Comparison of ENCODE assay signal across 8 cellular contexts in genomic region chr12:91326043-91327027, GRCh38.
DNase-seq lines count a peak whose midpoint lies in the region; ATAC-seq and TF ChIP-seq lines count a peak whose summit lies in the region.

No MANE protein-coding gene starts in this region.

- H3K79me2 ChIP-seq in SK-N-SH (ENCODE audit: insufficient read depth), result no peaks in the 10 kb centered on the region

- H3K27me3 ChIP-seq in BJ (ENCODE audit: control insufficient read depth, insufficient read depth, low read length) (no peaks in the 10 kb centered on the region), HL-60 (ENCODE audit: insufficient read depth, poor library complexity, severe bottlenecking) (no peaks in the 10 kb centered on the region), SK-N-SH (ENCODE audit: insufficient read depth) (no peaks in the 10 kb centered on the region)

- CTCF ChIA-PET in BJ (lab: Yijun Ruan, JAX) (interaction anchor here (1.0 to 1.9 kb wide), 10 partner anchors 10 to 218 kb away, joined by 3 to 10 read pairs (median 4); no protein-coding TSS in a partner anchor), SK-N-SH (lab: Yijun Ruan, JAX) (interaction anchor here (0.5 to 7.6 kb wide), 42 partner anchors 10 to 365 kb away, joined by 3 to 95 read pairs (median 4); no protein-coding TSS in a partner anchor)

- no peaks in the 10 kb centered on the region for H4K20me1 ChIP-seq in SK-N-SH (ENCODE audit: insufficient read depth)

- TF ChIP-seq RAD21 in SK-N-SH (IDR thresholded peaks at IDR 0.05; ENCODE audit: low read length), result peak; percentile 80

- H3K9ac ChIP-seq in SK-N-SH, result no peak overlapping the region

- H3K36me3 ChIP-seq in BJ (ENCODE audit: control insufficient read depth, insufficient read depth, low read length), result no peaks in the 10 kb centered on the region
- no peaks in the 10 kb centered on the region for H3K36me3 ChIP-seq in SK-N-SH (replicated peaks in 1 of 2; ENCODE audit: control insufficient read depth in 1 of 2, insufficient read depth in 2 of 2, low read length in 1 of 2)

- H3K4me2 ChIP-seq in SK-N-SH, result peak overlapping the region; percentile 20; the same call in 1 of the 2 replicates

- no peaks in the 10 kb centered on the region; a peak in 1 of 4 replicates for H3K4me1 ChIP-seq in SK-N-SH (ENCODE audit: control insufficient read depth in 1 of 2, insufficient read depth in 2 of 2, low read depth in 1 of 2, low read length in 1 of 2)

- no peaks in the 10 kb centered on the region for H3K9me3 ChIP-seq in SK-N-SH

- peaks cover 18% of the 10 kb centered on the region for H3F3A ChIP-seq in SK-N-SH (replicated peaks; ENCODE audit: insufficient read depth)

- DNase-seq in BJ (ENCODE audit: low read depth) (no peak), HL-60 (ENCODE audit: low read depth in 1 of 2, low spot score in 1 of 2) (peak in 1 of 2 experiments; percentile 27), SK-N-SH (peak; percentile 26), left kidney (ENCODE audit: low read depth, low spot score) (peak; percentile 81)
- peak; percentile 1 for DNase-seq in central memory CD4-positive, alpha-beta T cell
- peak in 2 of 3 donors; percentile 12 to 19 for DNase-seq in stimulated activated CD4-positive, alpha-beta T cell treated with anti-CD3 and anti-CD28 coated beads, TNF-alpha, amount 100 ng/mL, for 48 hours (ENCODE audit: low read depth in 3 of 3)

- 19% methylated on average over 2 of the region's 2 CpGs for WGBS in SK-N-SH (ENCODE audit: low lambda C conversion rate)

- no peak overlapping the region for H3K4me3 ChIP-seq in BJ (ENCODE audit: low read depth, low read length)
- H3K4me3 ChIP-seq in HL-60 (replicated peaks; ENCODE audit: insufficient read depth, low read length), result no peak overlapping the region
- H3K4me3 ChIP-seq in SK-N-SH (ENCODE audit: low read depth in 2 of 2, low read length in 1 of 2), result peak overlapping the region in 1 of 2 experiments; percentile 45; a peak in 1 of 4 replicates

- no peak overlapping the region for H2AFZ ChIP-seq in SK-N-SH (ENCODE audit: low read depth)

- peak; percentile 71 to 76; a peak in 3 of 4 replicates for TF ChIP-seq EP300 in SK-N-SH (IDR thresholded peaks at IDR 0.05; ENCODE audit: borderline replicate concordance in 1 of 2, low read depth in 1 of 2, low read length in 1 of 2)

- H3K27ac ChIP-seq in HL-60 (replicated peaks), result no peak overlapping the region
- peak overlapping the region; percentile 70 to 91; a peak in 3 of 4 replicates for H3K27ac ChIP-seq in SK-N-SH (ENCODE audit: low read depth in 2 of 2, low read length in 1 of 2)

- TF ChIP-seq CTCF in BJ (IDR thresholded peaks at IDR 0.05; ENCODE audit: insufficient read depth, low read depth, low read length) (peak; percentile 73), HL-60 (IDR thresholded peaks at IDR 0.05; ENCODE audit: insufficient read depth, low read length) (peak; percentile 66), SK-N-SH (IDR thresholded peaks at IDR 0.05) (peak; percentile 86)

- POLR2A ChIA-PET in BJ (lab: Charles Lee), result interaction anchor here (0.6 kb wide), 1 partner anchor 146 kb away, joined by 3 read pairs; no protein-coding TSS in a partner anchor
- POLR2A ChIA-PET in SK-N-SH (lab: Yijun Ruan, JAX), result no interaction called here

- no peaks in the 10 kb centered on the region for H3K9me2 ChIP-seq in SK-N-SH

- ATAC-seq in GM18508 (IDR thresholded peaks at IDR 0.05; ENCODE audit: insufficient read depth, unreplicated experiment), result peak; percentile 58
- ATAC-seq in HG03378 (IDR thresholded peaks at IDR 0.05; ENCODE audit: unreplicated experiment), result no peak

TF ChIP-seq in SK-N-SH, 30 proteins besides CTCF, POLR2A, EP300 and RAD21 (continues in another document):
- TF ChIP-seq, protein P1, sequence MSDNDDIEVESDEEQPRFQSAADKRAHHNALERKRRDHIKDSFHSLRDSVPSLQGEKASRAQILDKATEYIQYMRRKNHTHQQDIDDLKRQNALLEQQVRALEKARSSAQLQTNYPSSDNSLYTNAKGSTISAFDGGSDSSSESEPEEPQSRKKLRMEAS (IDR thresholded peaks at IDR 0.05; ENCODE audit: low read depth), result no peak
- no peak for TF ChIP-seq RFX5 (IDR thresholded peaks at IDR 0.05; ENCODE audit: low read length)
- peak; percentile 67 for TF ChIP-seq NFIC (IDR thresholded peaks at IDR 0.05; ENCODE audit: borderline replicate concordance)
- no peak for TF ChIP-seq GABPA (IDR thresholded peaks at IDR 0.05; ENCODE audit: low read depth)
- peak; percentile 67; the same call in 1 of the 2 replicates for TF ChIP-seq TEAD4 (IDR thresholded peaks at IDR 0.05; ENCODE audit: borderline replicate concordance, insufficient read depth)
- TF ChIP-seq GATA2 (CRISPR knock-in tag; IDR thresholded peaks at IDR 0.05), result no peak
- TF ChIP-seq JUND (IDR thresholded peaks at IDR 0.05), result peak; percentile 71; the same call in 1 of the 2 replicates
- 0 out of 2 replicates have a peak, but pooled peaks have one; percentile 23 for TF ChIP-seq ZBTB33 (IDR thresholded peaks at IDR 0.05; ENCODE audit: borderline replicate concordance, low read depth)
- peak; percentile 96 for TF ChIP-seq TCF12 (IDR thresholded peaks at IDR 0.05)
- TF ChIP-seq RXRA (IDR thresholded peaks at IDR 0.05; ENCODE audit: borderline replicate concordance, low read depth), result no peak
- TF ChIP-seq FOXM1 (IDR thresholded peaks at IDR 0.05; ENCODE audit: low read depth), result peak; percentile 81
- TF ChIP-seq POLR2AphosphoS5 (IDR thresholded peaks at IDR 0.05; ENCODE audit: low read depth, low read length), result peak; percentile 82
- TF ChIP-seq, protein P2, sequence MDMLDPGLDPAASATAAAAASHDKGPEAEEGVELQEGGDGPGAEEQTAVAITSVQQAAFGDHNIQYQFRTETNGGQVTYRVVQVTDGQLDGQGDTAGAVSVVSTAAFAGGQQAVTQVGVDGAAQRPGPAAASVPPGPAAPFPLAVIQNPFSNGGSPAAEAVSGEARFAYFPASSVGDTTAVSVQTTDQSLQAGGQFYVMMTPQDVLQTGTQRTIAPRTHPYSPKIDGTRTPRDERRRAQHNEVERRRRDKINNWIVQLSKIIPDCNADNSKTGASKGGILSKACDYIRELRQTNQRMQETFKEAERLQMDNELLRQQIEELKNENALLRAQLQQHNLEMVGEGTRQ (IDR thresholded peaks at IDR 0.05; ENCODE audit: borderline replicate concordance, low read depth, low read length), result no peak
- peak; percentile 68 for TF ChIP-seq SMC3 (IDR thresholded peaks at IDR 0.05; ENCODE audit: low read depth, low read length)
- TF ChIP-seq NRF1 (IDR thresholded peaks at IDR 0.05; ENCODE audit: low read depth, low read length), result no peak
- TF ChIP-seq, protein P3, sequence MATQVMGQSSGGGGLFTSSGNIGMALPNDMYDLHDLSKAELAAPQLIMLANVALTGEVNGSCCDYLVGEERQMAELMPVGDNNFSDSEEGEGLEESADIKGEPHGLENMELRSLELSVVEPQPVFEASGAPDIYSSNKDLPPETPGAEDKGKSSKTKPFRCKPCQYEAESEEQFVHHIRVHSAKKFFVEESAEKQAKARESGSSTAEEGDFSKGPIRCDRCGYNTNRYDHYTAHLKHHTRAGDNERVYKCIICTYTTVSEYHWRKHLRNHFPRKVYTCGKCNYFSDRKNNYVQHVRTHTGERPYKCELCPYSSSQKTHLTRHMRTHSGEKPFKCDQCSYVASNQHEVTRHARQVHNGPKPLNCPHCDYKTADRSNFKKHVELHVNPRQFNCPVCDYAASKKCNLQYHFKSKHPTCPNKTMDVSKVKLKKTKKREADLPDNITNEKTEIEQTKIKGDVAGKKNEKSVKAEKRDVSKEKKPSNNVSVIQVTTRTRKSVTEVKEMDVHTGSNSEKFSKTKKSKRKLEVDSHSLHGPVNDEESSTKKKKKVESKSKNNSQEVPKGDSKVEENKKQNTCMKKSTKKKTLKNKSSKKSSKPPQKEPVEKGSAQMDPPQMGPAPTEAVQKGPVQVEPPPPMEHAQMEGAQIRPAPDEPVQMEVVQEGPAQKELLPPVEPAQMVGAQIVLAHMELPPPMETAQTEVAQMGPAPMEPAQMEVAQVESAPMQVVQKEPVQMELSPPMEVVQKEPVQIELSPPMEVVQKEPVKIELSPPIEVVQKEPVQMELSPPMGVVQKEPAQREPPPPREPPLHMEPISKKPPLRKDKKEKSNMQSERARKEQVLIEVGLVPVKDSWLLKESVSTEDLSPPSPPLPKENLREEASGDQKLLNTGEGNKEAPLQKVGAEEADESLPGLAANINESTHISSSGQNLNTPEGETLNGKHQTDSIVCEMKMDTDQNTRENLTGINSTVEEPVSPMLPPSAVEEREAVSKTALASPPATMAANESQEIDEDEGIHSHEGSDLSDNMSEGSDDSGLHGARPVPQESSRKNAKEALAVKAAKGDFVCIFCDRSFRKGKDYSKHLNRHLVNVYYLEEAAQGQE (IDR thresholded peaks at IDR 0.05; ENCODE audit: low read depth, low read length), result no peak
- TF ChIP-seq TAF1 (IDR thresholded peaks at IDR 0.05; ENCODE audit: borderline replicate concordance, low read depth, low read length), result no peak
- peak; percentile 95 for TF ChIP-seq PBX3 (IDR thresholded peaks at IDR 0.05)
- no peak for TF ChIP-seq MEF2A (IDR thresholded peaks at IDR 0.05; ENCODE audit: borderline replicate concordance, low read depth)
- TF ChIP-seq FOSL2 (IDR thresholded peaks at IDR 0.05; ENCODE audit: borderline replicate concordance, low read depth), result no peak; the same call in 1 of the 2 replicates
